ENCODE assay signal across 24 cellular contexts in genomic region chr20:50595433-50595895, GRCh38.
DNase-seq lines count a peak whose midpoint lies in the region; ATAC-seq and TF ChIP-seq lines count a peak whose summit lies in the region.
"Had no signal": no experiment of that assay in that cellular context is flagged by ENCODE, and none has a peak within 500 bp of the region (broad histone marks: within the 10 kb centered on the region; RNA-seq: fewer than 3 reads in every experiment).

No MANE protein-coding gene starts in this region.

- peak overlapping the region in 6 of 7 donors; percentile 30 to 75 (median 56) for H3K27ac Mint-ChIP-seq in CD4-positive, alpha-beta memory T cell
- H3K27ac Mint-ChIP-seq in IgD-negative memory B cell: peak overlapping the region; percentile 82 to 95 (median 86)
- no peak overlapping the region for H3K27ac Mint-ChIP-seq in natural killer cell treated with Interleukin-12 subunit alpha and Interleukin-12 subunit beta and Interleukin-15 and Interleukin-18, amount 100 ng/mL, for 72 hours
- H3K27ac Mint-ChIP-seq: activated naive CD8-positive, alpha-beta T cell treated with anti-CD3 and anti-CD28 coated beads, Interleukin-2, amount 50 U/mL, for 24 hours; CD4-positive, alpha-beta T cell had no signal

- no peak for DNase-seq in CD4-positive, alpha-beta memory T cell
- peak; percentile 24 for DNase-seq in choroid plexus epithelial cell (ENCODE audit: low read depth)
- peak; percentile 13 for DNase-seq in retina
- DNase-seq in NCI-H748 (lab: John Stamatoyannopoulos, UW; ENCODE audit: unreplicated experiment): no peak
- no peak for DNase-seq in aorta
- DNase-seq in natural killer cell treated with Interleukin-12 subunit alpha and Interleukin-12 subunit beta and Interleukin-15 and Interleukin-18, amount 100 ng/mL, for 72 hours (ENCODE audit: low spot score): no peak
- DNase-seq: activated CD4-positive, alpha-beta T cell treated with anti-CD3 and anti-CD28 coated beads, Interleukin-2, amount 10 ng/mL, durations not matched to agents 7 days and 5 days; activated effector memory CD4-positive, alpha-beta T cell treated with Interleukin-2 at 50 U/mL for 16 hours; activated naive CD8-positive, alpha-beta T cell treated with anti-CD3 and anti-CD28 coated beads, Interleukin-2, amount 50 U/mL, for 24 hours; CD4-positive, alpha-beta T cell; Kasumi-1; left ventricle myocardium inferior; naive thymus-derived CD4-positive, alpha-beta T cell; NCI-H1694; NCI-H446 treated with DMSO at 0.1 percent for 48 hours; occipital lobe; PC-3; stimulated activated CD4-positive, alpha-beta T cell treated with anti-CD3 and anti-CD28 coated beads, Interleukin-4, amount 100 ng/mL, for 24 hours; stimulated activated naive CD4-positive, alpha-beta T cell had no signal

- H3K9me3 Mint-ChIP-seq in CD4-positive, alpha-beta memory T cell: no peaks in the 10 kb centered on the region
- no peaks in the 10 kb centered on the region for H3K9me3 Mint-ChIP-seq in IgD-negative memory B cell
- H3K9me3 Mint-ChIP-seq in natural killer cell treated with Interleukin-12 subunit alpha and Interleukin-12 subunit beta and Interleukin-15 and Interleukin-18, amount 100 ng/mL, for 72 hours: no peaks in the 10 kb centered on the region
- H3K9me3 Mint-ChIP-seq: activated CD4-positive, alpha-beta T cell treated with anti-CD3 and anti-CD28 coated beads, Interleukin-2, amount 10 ng/mL, durations not matched to agents 7 days and 5 days; activated naive CD8-positive, alpha-beta T cell treated with anti-CD3 and anti-CD28 coated beads, Interleukin-2, amount 50 U/mL, for 24 hours; CD4-positive, alpha-beta T cell; central memory CD8-positive, alpha-beta T cell; mesothelial cell of epicardium had no signal

- WGBS in aorta, 2 donors: 52 to 57% methylated on average over 6 of the region's 6 CpGs

- no peak overlapping the region for H3K4me3 Mint-ChIP-seq in CD4-positive, alpha-beta memory T cell
- peak overlapping the region in 3 of 4 donors; percentile 32 to 63 (median 52) for H3K4me3 Mint-ChIP-seq in IgD-negative memory B cell
- no peak overlapping the region for H3K4me3 Mint-ChIP-seq in natural killer cell treated with Interleukin-12 subunit alpha and Interleukin-12 subunit beta and Interleukin-15 and Interleukin-18, amount 100 ng/mL, for 72 hours
- H3K4me3 Mint-ChIP-seq: activated CD4-positive, alpha-beta T cell treated with anti-CD3 and anti-CD28 coated beads, Interleukin-2, amount 10 ng/mL, durations not matched to agents 7 days and 5 days; activated naive CD8-positive, alpha-beta T cell treated with anti-CD3 and anti-CD28 coated beads, Interleukin-2, amount 50 U/mL, for 24 hours; CD4-positive, alpha-beta T cell; central memory CD8-positive, alpha-beta T cell; mesothelial cell of epicardium; naive thymus-derived CD4-positive, alpha-beta T cell had no signal

- intact Hi-C loops in CD4-positive, alpha-beta memory T cell (cut with micrococcal nuclease): no loop called here
- intact Hi-C loops in aorta (cut with DNase I): no loop called here

- CTCF ChIA-PET in CD4-positive, alpha-beta memory T cell (lab: Charles Lee; ENCODE audit: partially characterized antibody): interaction anchor here (0.9 kb wide), 1 partner anchor 154 kb away, joined by 3 read pairs; no protein-coding TSS in a partner anchor

- POLR2A ChIA-PET in CD4-positive, alpha-beta memory T cell (lab: Charles Lee; ENCODE audit: partially characterized antibody): no interaction called here

- H3K4me3 ChIP-seq in CD4-positive, alpha-beta memory T cell (ENCODE audit: low read length in 2 of 2): no peak overlapping the region
- H3K4me3 ChIP-seq in choroid plexus epithelial cell (ENCODE audit: low read depth, low read length) (no peak overlapping the region), aorta (ENCODE audit: low read length in 2 of 2) (no peak overlapping the region)
- H3K4me3 ChIP-seq: left ventricle myocardium inferior had no signal

- no peaks in the 10 kb centered on the region for H3K4me1 ChIP-seq in CD4-positive, alpha-beta memory T cell (ENCODE audit: insufficient read depth, low read length)
- no peaks in the 10 kb centered on the region for H3K4me1 ChIP-seq in aorta (ENCODE audit: control insufficient read depth in 1 of 2, insufficient read depth in 2 of 2, low read length in 2 of 2)

- H3K9me3 ChIP-seq in CD4-positive, alpha-beta memory T cell (ENCODE audit: control insufficient read depth in 1 of 2, low read length in 2 of 2): no peaks in the 10 kb centered on the region
- no peaks in the 10 kb centered on the region for H3K9me3 ChIP-seq in aorta (ENCODE audit: control insufficient read depth, low read length)
- H3K9me3 ChIP-seq: left ventricle myocardium inferior had no signal

- H3K4me1 Mint-ChIP-seq in CD4-positive, alpha-beta memory T cell: peaks cover 0 to 13% (median 3%) of the 10 kb centered on the region in 4 donors
- peaks cover 12 to 38% (median 32%) of the 10 kb centered on the region in 3 donors for H3K4me1 Mint-ChIP-seq in IgD-negative memory B cell
- no peaks in the 10 kb centered on the region for H3K4me1 Mint-ChIP-seq in natural killer cell treated with Interleukin-12 subunit alpha and Interleukin-12 subunit beta and Interleukin-15 and Interleukin-18, amount 100 ng/mL, for 72 hours (ENCODE audit: low read depth in 2 of 2)
- H3K4me1 Mint-ChIP-seq: activated CD4-positive, alpha-beta T cell treated with anti-CD3 and anti-CD28 coated beads, Interleukin-2, amount 10 ng/mL, durations not matched to agents 7 days and 5 days; activated naive CD8-positive, alpha-beta T cell treated with anti-CD3 and anti-CD28 coated beads, Interleukin-2, amount 50 U/mL, for 24 hours; central memory CD8-positive, alpha-beta T cell had no signal

- no peak for TF ChIP-seq CTCF in choroid plexus epithelial cell (conservative IDR thresholded peaks at IDR 0.05; ENCODE audit: low read depth, low read length)

- no peaks in the 10 kb centered on the region for H3K36me3 ChIP-seq in CD4-positive, alpha-beta memory T cell (ENCODE audit: insufficient read depth, low read length)
- H3K36me3 ChIP-seq in aorta (ENCODE audit: control insufficient read depth in 1 of 2, insufficient read depth in 2 of 2, low read length in 1 of 2): no peaks in the 10 kb centered on the region

- H3K27ac ChIP-seq in CD4-positive, alpha-beta memory T cell (ENCODE audit: low read depth, low read length): no peak overlapping the region
- no peak overlapping the region for H3K27ac ChIP-seq in aorta (ENCODE audit: low read depth in 1 of 2, low read length in 2 of 2)
- H3K27ac ChIP-seq: left ventricle myocardium inferior, VCaP had no signal

- no peaks in the 10 kb centered on the region for H3K27me3 Mint-ChIP-seq in CD4-positive, alpha-beta memory T cell
- H3K27me3 Mint-ChIP-seq in IgD-negative memory B cell: peaks cover 11% of the 10 kb centered on the region
- H3K27me3 Mint-ChIP-seq in natural killer cell treated with Interleukin-12 subunit alpha and Interleukin-12 subunit beta and Interleukin-15 and Interleukin-18, amount 100 ng/mL, for 72 hours: peaks cover 0 to 4% of the 10 kb centered on the region in 2 donors
- H3K27me3 Mint-ChIP-seq: activated naive CD8-positive, alpha-beta T cell treated with anti-CD3 and anti-CD28 coated beads, Interleukin-2, amount 50 U/mL, for 24 hours; CD4-positive, alpha-beta T cell had no signal

- H3K27me3 ChIP-seq in CD4-positive, alpha-beta memory T cell (ENCODE audit: insufficient read depth, low read length): no peaks in the 10 kb centered on the region
- no peaks in the 10 kb centered on the region for H3K27me3 ChIP-seq in aorta (ENCODE audit: control insufficient read depth in 1 of 2, insufficient read depth in 2 of 2, low read length in 1 of 2)

- peaks cover 0 to 4% of the 10 kb centered on the region in 2 donors for H3K36me3 Mint-ChIP-seq in CD4-positive, alpha-beta memory T cell
- H3K36me3 Mint-ChIP-seq in IgD-negative memory B cell: no peaks in the 10 kb centered on the region
- H3K36me3 Mint-ChIP-seq in natural killer cell treated with Interleukin-12 subunit alpha and Interleukin-12 subunit beta and Interleukin-15 and Interleukin-18, amount 100 ng/mL, for 72 hours: no peaks in the 10 kb centered on the region
- H3K36me3 Mint-ChIP-seq: mesothelial cell of epicardium; naive thymus-derived CD4-positive, alpha-beta T cell had no signal

- no peak for ATAC-seq in aorta (ENCODE audit: low FRiP score)
- no peak for ATAC-seq in natural killer cell treated with Interleukin-12 subunit alpha and Interleukin-12 subunit beta and Interleukin-15 and Interleukin-18, amount 100 ng/mL, for 72 hours
- ATAC-seq: Right ventricle myocardium inferior had no signal

Comparison
In these comparisons a context has a peak if more than half of its experiments do, and no peak if none do; other contexts are left out.
1. DNase-seq: peak in choroid plexus epithelial cell (single experiment) and retina (single experiment); none in CD4-positive, alpha-beta memory T cell (0 of 5), NCI-H748 (single experiment), aorta (0 of 2) and natural killer cell treated with Interleukin-12 subunit alpha and Interleukin-12 subunit beta and Interleukin-15 and Interleukin-18, amount 100 ng/mL, for 72 hours (single experiment).
2. H3K27ac Mint-ChIP-seq: peak in CD4-positive, alpha-beta memory T cell (6 of 7) and IgD-negative memory B cell (3 of 3); none in natural killer cell treated with Interleukin-12 subunit alpha and Interleukin-12 subunit beta and Interleukin-15 and Interleukin-18, amount 100 ng/mL, for 72 hours (0 of 2).
3. H3K4me3 Mint-ChIP-seq: peak in IgD-negative memory B cell (3 of 4); none in CD4-positive, alpha-beta memory T cell (0 of 8) and natural killer cell treated with Interleukin-12 subunit alpha and Interleukin-12 subunit beta and Interleukin-15 and Interleukin-18, amount 100 ng/mL, for 72 hours (single experiment).